ENCODE assay signal across 1 cellular context in genomic region chr9:89887286-89887685, GRCh38.
TF ChIP-seq lines count a peak whose summit lies in the region.

No MANE protein-coding gene starts in this region.

TF ChIP-seq in H1, 55 proteins besides CTCF, POLR2A, EP300 and RAD21:
- TF ChIP-seq CREB1 (IDR thresholded peaks at IDR 0.05) (no peak), SIN3A (conservative IDR thresholded peaks at IDR 0.05 in 1 of 2, IDR thresholded peaks at IDR 0.05 in 1 of 2; ENCODE audit: low read depth in 1 of 2, low read length in 2 of 2) (no peak), SP2 (IDR thresholded peaks at IDR 0.05; ENCODE audit: low read length) (no peak), SAP30 (IDR thresholded peaks at IDR 0.05; ENCODE audit: insufficient read depth, insufficient replicate concordance, low read length) (no peak), SRF (IDR thresholded peaks at IDR 0.05; ENCODE audit: low read depth, low read length) (no peak), CEBPB (IDR thresholded peaks at IDR 0.05; ENCODE audit: low read depth, low read length) (no peak), MAFK (IDR thresholded peaks at IDR 0.05; ENCODE audit: low read depth, low read length) (no peak)
